19 cellular contexts compared by ENCODE assay signal in the genomic region with DNA sequence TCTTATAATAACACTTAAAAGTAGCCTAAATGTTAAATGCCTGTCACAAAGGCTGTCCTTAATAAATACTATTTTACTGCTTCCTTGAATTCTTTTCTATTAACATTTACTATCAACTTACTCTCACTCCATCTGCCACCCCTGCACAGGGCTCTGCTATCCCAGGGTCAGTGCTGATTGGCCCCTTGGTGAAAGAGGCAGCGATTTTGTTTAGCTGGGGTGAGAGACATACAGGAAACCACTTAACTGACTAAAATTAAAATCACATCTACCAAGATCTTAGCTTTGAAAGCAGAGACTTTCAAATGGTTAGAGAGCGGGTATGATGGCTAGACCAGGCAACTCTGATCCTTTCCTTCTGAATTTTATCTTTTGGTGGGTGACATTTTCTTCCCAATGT.
"Had no signal": no experiment of that assay in that cellular context is flagged by ENCODE, and none has a peak within 500 bp of the region (broad histone marks: within the 10 kb centered on the region; RNA-seq: fewer than 3 reads in every experiment).

No MANE protein-coding gene starts in this region.

- ATAC-seq: activated CD4-positive, alpha-beta T cell treated with anti-CD3 and anti-CD28 coated beads for 36 hours; effector memory CD8-positive, alpha-beta T cell; heart right ventricle; mucosa of descending colon; upper lobe of right lung; WTC11 had no signal

- H3K27me3 ChIP-seq: cardiac muscle cell, esophagus squamous epithelium, upper lobe of right lung had no signal

- DNase-seq: activated CD4-positive, alpha-beta T cell treated with anti-CD3 and anti-CD28 coated beads for 36 hours; activated CD4-positive, alpha-beta T cell treated with anti-CD3 and anti-CD28 coated beads, Interleukin-2, amount 50 U/mL, for 48 hours; activated naive CD8-positive, alpha-beta T cell treated with anti-CD3 and anti-CD28 coated beads for 36 hours; amniotic stem cell; dermis blood vessel endothelial cell; effector memory CD8-positive, alpha-beta T cell; esophagus squamous epithelium; heart right ventricle; immature natural killer cell; kidney glomerular epithelial cell; left ventricle myocardium inferior; mammary epithelial cell; mucosa of descending colon; naive B cell; stimulated activated CD8-positive, alpha-beta memory T cell treated with anti-CD3 and anti-CD28 coated beads, Interleukin-4, amount 100 ng/mL, for 48 hours; stimulated activated naive CD4-positive, alpha-beta T cell; upper lobe of right lung had no signal

- H3K4me3 ChIP-seq: cardiac muscle cell, esophagus squamous epithelium, heart right ventricle, left ventricle myocardium inferior, mucosa of descending colon, upper lobe of right lung had no signal

- H3K36me3 ChIP-seq: cardiac muscle cell, esophagus squamous epithelium, heart right ventricle, left ventricle myocardium inferior, upper lobe of right lung had no signal

- H3K27ac ChIP-seq: cardiac muscle cell, esophagus squamous epithelium, heart right ventricle, left ventricle myocardium inferior, upper lobe of right lung had no signal

- H3K4me1 ChIP-seq: esophagus squamous epithelium, heart right ventricle, left ventricle myocardium inferior, upper lobe of right lung had no signal
